In the genomic region with DNA sequence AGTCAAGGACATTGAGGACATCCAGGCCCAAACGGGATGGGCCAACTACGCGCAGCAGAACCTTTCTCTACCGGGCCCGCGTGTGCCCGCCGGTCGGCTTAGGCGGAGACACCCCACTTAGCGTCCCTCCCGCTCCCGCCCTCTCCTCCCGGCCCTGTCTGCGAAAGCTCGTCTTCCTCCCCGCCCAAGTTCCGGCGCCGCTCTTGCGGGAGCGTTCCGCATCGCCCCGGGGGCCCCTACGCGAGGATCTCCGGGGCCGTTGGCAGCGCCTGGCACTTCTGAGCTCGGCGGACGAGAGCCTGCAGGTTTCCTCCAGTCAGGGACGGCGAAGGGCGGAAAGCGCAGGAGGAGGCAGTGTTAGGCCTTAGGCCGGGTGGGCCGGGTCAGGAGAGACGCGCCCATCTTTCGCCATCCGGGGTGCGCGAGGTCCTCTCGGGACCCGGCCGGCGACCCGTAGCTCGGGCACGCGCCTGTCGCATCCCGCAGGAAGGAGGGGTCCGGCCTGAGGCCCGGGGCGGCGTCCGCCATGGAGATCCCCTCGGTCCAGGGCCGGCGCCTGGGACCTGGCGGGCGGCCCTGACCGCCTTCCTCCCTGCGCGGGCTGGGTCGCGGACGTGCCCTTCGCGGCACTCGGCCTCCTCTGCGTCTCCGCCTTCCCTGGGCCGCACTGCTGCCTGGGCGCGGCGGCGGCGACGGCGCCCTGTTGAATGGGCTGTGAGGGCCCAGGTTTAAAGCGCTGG, we compare ENCODE assay signal across 8 cellular contexts. TPM values are rescaled to one million over a fixed set of nuclear protein-coding genes. Genes with fewer than 3 reads are reported as not detected.
DNase-seq lines count a peak whose midpoint lies in the region; ATAC-seq and TF ChIP-seq lines count a peak whose summit lies in the region.

A gene (plus strand): TSS at position 141 of the 740 bp plus-strand sequence. CDS start 673 bp downstream, outside the sequence.

- peaks cover 5% of the 10 kb centered on the region for H3K36me3 Mint-ChIP-seq in activated naive CD8-positive, alpha-beta T cell
- peaks cover 10% of the 10 kb centered on the region for H3K36me3 Mint-ChIP-seq in osteocyte (ENCODE audit: unreplicated experiment)

- H3K9me3 ChIP-seq in thoracic aorta, result no peaks in the 10 kb centered on the region

- TF ChIP-seq CTCF in osteocyte (IDR thresholded peaks at IDR 0.05), result peak; percentile 47
- peak; percentile 47 for TF ChIP-seq CTCF in thoracic aorta (IDR thresholded peaks at IDR 0.05)

- H3K4me3 Mint-ChIP-seq in activated naive CD8-positive, alpha-beta T cell, result peak within 1 kb of the TSS; percentile 97
- H3K4me3 Mint-ChIP-seq in osteocyte (ENCODE audit: unreplicated experiment), result peak within 1 kb of the TSS; percentile 95

- TF ChIP-seq POLR2A in GM10847 (IDR thresholded peaks at IDR 0.05; ENCODE audit: extremely low read depth, insufficient read length), result peak; percentile 73

- no peaks in the 10 kb centered on the region for H3K27me3 ChIP-seq in thoracic aorta (replicated peaks; ENCODE audit: insufficient read depth)

- H3K27ac Mint-ChIP-seq in activated naive CD8-positive, alpha-beta T cell, result peak within 1 kb of the TSS; percentile 98
- H3K27ac Mint-ChIP-seq in osteocyte (ENCODE audit: unreplicated experiment), result peak within 1 kb of the TSS; percentile 97

- no peaks in the 10 kb centered on the region for H3K27me3 Mint-ChIP-seq in activated naive CD8-positive, alpha-beta T cell
- H3K27me3 Mint-ChIP-seq in osteocyte (ENCODE audit: unreplicated experiment), result no peaks in the 10 kb centered on the region

- ATAC-seq in HG02642 (IDR thresholded peaks at IDR 0.05; ENCODE audit: poor library complexity, unreplicated experiment) (peak; percentile 78), thoracic aorta (ENCODE audit: insufficient number of reproducible peaks, low FRiP score, low read depth) (peak; percentile 61)

- peak within 1 kb of the TSS; percentile 94 for H3K4me3 ChIP-seq in thoracic aorta

- no peaks in the 10 kb centered on the region for H3K9me3 Mint-ChIP-seq in activated naive CD8-positive, alpha-beta T cell (ENCODE audit: low read depth)
- H3K9me3 Mint-ChIP-seq in osteocyte (ENCODE audit: unreplicated experiment), result no peaks in the 10 kb centered on the region

- H3K4me1 Mint-ChIP-seq in activated naive CD8-positive, alpha-beta T cell (ENCODE audit: low read depth), result peaks cover 53% of the 10 kb centered on the region
- H3K4me1 Mint-ChIP-seq in osteocyte (ENCODE audit: unreplicated experiment), result peaks cover 57% of the 10 kb centered on the region

- H3K36me3 ChIP-seq in thoracic aorta, result no peaks in the 10 kb centered on the region

- H3K27ac ChIP-seq in thoracic aorta, result peak within 1 kb of the TSS; percentile 98 to 99

- H3K4me1 ChIP-seq in thoracic aorta (ENCODE audit: control insufficient read depth in 1 of 2, low read depth in 2 of 2), result peaks cover 18 to 69% of the 10 kb centered on the region in 2 donors

- DNase-seq in NCI-H1105 treated with DMSO at 0.1 percent for 48 hours (lab: John Stamatoyannopoulos, UW) (peak; percentile 94), SKM-1 treated with dmso at 0.1 percent for 144 hours (lab: John Stamatoyannopoulos, UW; ENCODE audit: unreplicated experiment) (peak; percentile 87), glomerular visceral epithelial cell (ENCODE audit: extremely low spot score) (peak; percentile 91), osteocyte (ENCODE audit: extremely low spot score, unreplicated experiment) (peak; percentile 95), thoracic aorta (ENCODE audit: low spot score) (peak; percentile 60)

RNA-seq across cellular contexts. Expression of the gene that starts here (rescaled TPM):
- 71.1 and 71.5 TPM in 2 replicates for total RNA-seq in osteocyte
- total RNA-seq in thoracic aorta, result 10 to 100 TPM; 31.1 to 56.2 TPM

Comparison
In these comparisons a context has a peak if more than half of its experiments do, and no peak if none do; other contexts are left out.
1. Peak in every context shown above with its lines: DNase-seq, ATAC-seq, H3K4me3 ChIP-seq and H3K27ac ChIP-seq.